Comparison of ENCODE assay signal across 27 cellular contexts in the genomic region with DNA sequence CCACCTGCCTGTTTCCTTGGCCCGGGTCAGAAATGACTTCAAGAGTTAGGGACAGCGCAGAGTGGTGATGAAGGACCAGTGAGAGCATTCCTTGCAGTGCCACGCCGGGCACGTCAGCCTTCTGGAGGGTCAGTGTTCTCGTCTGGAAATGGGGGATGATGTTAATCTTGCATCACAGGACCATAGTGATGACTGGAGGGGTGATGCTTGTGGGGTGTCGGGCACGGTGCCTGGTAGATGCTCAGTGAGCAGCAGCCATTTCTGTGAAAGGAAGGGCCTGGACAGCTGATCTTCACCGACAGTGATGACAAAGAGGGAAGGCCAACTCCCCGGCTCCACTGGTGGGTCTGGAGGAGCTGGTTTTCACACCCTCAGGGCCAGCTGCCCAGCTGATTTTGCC.
"Had no signal": no experiment of that assay in that cellular context is flagged by ENCODE, and none has a peak within 500 bp of the region (broad histone marks: within the 10 kb centered on the region; RNA-seq: fewer than 3 reads in every experiment).

No MANE protein-coding gene starts in this region.

- H3K36me3 ChIP-seq: ovary, right lobe of liver, sigmoid colon, suprapubic skin, tibial artery, transverse colon, upper lobe of right lung, vagina had no signal

- H3K4me3 ChIP-seq: ovary, psoas muscle, right lobe of liver, sigmoid colon, suprapubic skin, testis, tibial artery, transverse colon, upper lobe of right lung, vagina had no signal

- DNase-seq: naive thymus-derived CD8-positive, alpha-beta T cell; nephron progenitor cell; occipital lobe; ovary; posterior cingulate gyrus; psoas muscle; right cardiac atrium; right lobe of liver; sigmoid colon; small intestine; stimulated activated CD4-positive, alpha-beta T cell treated with anti-CD3 and anti-CD28 coated beads, Interleukin-15, amount 100 ng/mL, for 24 hours; stimulated activated CD4-positive, alpha-beta T cell treated with anti-CD3 and anti-CD28 coated beads, Interleukin-2, amount 100 ng/mL, for 24 hours; stimulated activated CD4-positive, alpha-beta T cell treated with anti-CD3 and anti-CD28 coated beads, Interleukin-2, amount 100 ng/mL, for 48 hours; stimulated activated CD4-positive, alpha-beta T cell treated with anti-CD3 and anti-CD28 coated beads, Interleukin-4, amount 100 ng/mL, for 24 hours; stimulated activated naive CD4-positive, alpha-beta T cell; stimulated activated naive CD8-positive, alpha-beta T cell treated with anti-CD3 and anti-CD28 coated beads, Interleukin-15, amount 100 ng/mL, for 72 hours; stimulated activated naive CD8-positive, alpha-beta T cell treated with anti-CD3 and anti-CD28 coated beads, Interleukin-15, Interleukin-2, amounts not matched to agents 100 U/mL and 50 U/mL, for 24 hours; substantia nigra; testis; tibial artery; transverse colon; upper lobe of right lung had no signal

- H3K9ac ChIP-seq: parathyroid adenoma had no signal

- H3K4me1 ChIP-seq: parathyroid adenoma, psoas muscle, right lobe of liver, sigmoid colon, suprapubic skin, testis, tibial artery, transverse colon, upper lobe of right lung, vagina had no signal

- H3K9me3 ChIP-seq: ovary, psoas muscle, right lobe of liver, sigmoid colon, suprapubic skin, testis, tibial artery, transverse colon, upper lobe of right lung, vagina had no signal

- H3K27me3 ChIP-seq: ovary, right lobe of liver, sigmoid colon, suprapubic skin, testis, tibial artery, transverse colon, upper lobe of right lung, vagina had no signal

- ATAC-seq: naive thymus-derived CD8-positive, alpha-beta T cell; natural killer cell treated with Interleukin-12 subunit alpha and Interleukin-12 subunit beta and Interleukin-15 and Interleukin-18, amount 100 ng/mL, for 72 hours; psoas muscle; right cardiac atrium; right lobe of liver; stimulated activated effector memory CD8-positive, alpha-beta T cell treated with anti-CD3 and anti-CD28 coated beads, Interleukin-12 subunit alpha, Interleukin-12 subunit beta, amount 100 ng/mL, for 72 hours; stimulated activated naive CD8-positive, alpha-beta T cell treated with anti-CD3 and anti-CD28 coated beads, Interleukin-15, amount 100 ng/mL, for 72 hours; stimulated activated naive CD8-positive, alpha-beta T cell treated with anti-CD3 and anti-CD28 coated beads, Interleukin-15, Interleukin-2, amounts not matched to agents 100 U/mL and 50 U/mL, for 24 hours; upper lobe of right lung had no signal

- H2AFZ ChIP-seq: parathyroid adenoma had no signal

- FAIRE-seq: small intestine had no signal

- H3K27ac ChIP-seq: ovary, parathyroid adenoma, psoas muscle, right lobe of liver, sigmoid colon, suprapubic skin, testis, tibial artery, transverse colon, upper lobe of right lung, vagina had no signal
